8 cellular contexts compared by ENCODE assay signal in genomic region chr9:126397056-126397455, GRCh38.
DNase-seq lines count a peak whose midpoint lies in the region; ATAC-seq and TF ChIP-seq lines count a peak whose summit lies in the region.

No MANE protein-coding gene starts in this region.

- 88 to 89% methylated on average over 4 to 5 of the region's 5 CpGs for WGBS in endodermal cell (ENCODE audit: insufficient coverage in 1 of 2, insufficient read length in 1 of 2), 2 experiments

- no peak overlapping the region for H3K27ac Mint-ChIP-seq in endodermal cell

- intact Hi-C loops in tibial artery (cut with DNase I; ENCODE audit: low total_unique reads) = loop anchor here (5.0 kb wide), 3 partner anchors 80 to 100 kb away; no protein-coding TSS in a partner anchor

- no peak overlapping the region for H3K4me3 Mint-ChIP-seq in endodermal cell

- H3K9me3 ChIP-seq in endodermal cell (ENCODE audit: control insufficient read depth, low read length) (no peaks in the 10 kb centered on the region), tibial artery (no peaks in the 10 kb centered on the region)

- no peaks in the 10 kb centered on the region for H3K9me3 Mint-ChIP-seq in endodermal cell

- H3K4me1 Mint-ChIP-seq in endodermal cell = peaks cover 16% of the 10 kb centered on the region

- H3K27me3 Mint-ChIP-seq in endodermal cell (ENCODE audit: insufficient read depth) = no peaks in the 10 kb centered on the region

- H3K4me3 ChIP-seq in endodermal cell (ENCODE audit: low read length) = no peak overlapping the region
- H3K4me3 ChIP-seq in tibial artery = no peak overlapping the region

- H3K27me3 ChIP-seq in endodermal cell (ENCODE audit: control insufficient read depth, insufficient read depth, low read length, poor library complexity, severe bottlenecking) = no peaks in the 10 kb centered on the region
- H3K27me3 ChIP-seq in tibial artery = no peaks in the 10 kb centered on the region

- H3K36me3 ChIP-seq in endodermal cell (ENCODE audit: control insufficient read depth, insufficient read depth, low read length) (peaks cover 15% of the 10 kb centered on the region), tibial artery (peaks cover 5 to 45% (median 16%) of the 10 kb centered on the region in 3 donors)

- TF ChIP-seq CTCF in endodermal cell (conservative IDR thresholded peaks at IDR 0.05) = peak; percentile 44
- TF ChIP-seq CTCF in tibial artery (IDR thresholded peaks at IDR 0.05) = no peak

- ATAC-seq in GM19023 (IDR thresholded peaks at IDR 0.05; ENCODE audit: unreplicated experiment) (peak; percentile 83), HG03064 (IDR thresholded peaks at IDR 0.05; ENCODE audit: low read depth, unreplicated experiment) (peak; percentile 88)
- peak; percentile 96 for ATAC-seq in stimulated activated naive CD8-positive, alpha-beta T cell treated with anti-CD3 and anti-CD28 coated beads, Interleukin-15, Interleukin-2, amounts not matched to agents 100 U/mL and 50 U/mL, for 24 hours

- no peak overlapping the region for H3K9ac ChIP-seq in endodermal cell (ENCODE audit: extremely low read depth, low read length, poor library complexity, severe bottlenecking)

- H3K4me1 ChIP-seq in endodermal cell (ENCODE audit: control insufficient read depth, insufficient read depth, low read length) = peaks cover 3% of the 10 kb centered on the region
- peaks cover 0 to 14% (median 9%) of the 10 kb centered on the region in 4 donors for H3K4me1 ChIP-seq in tibial artery

- peak; percentile 59 for DNase-seq in activated CD4-positive, CD25-positive, alpha-beta regulatory T cell treated with anti-CD3 and anti-CD28 coated beads, Interleukin-2, amount 50 U/mL, for 72 hours
- DNase-seq in endodermal cell (no peak), retina (no peak), tibial artery (no peak), anterior cingulate cortex (lab: John Stamatoyannopoulos, UW) (no peak)
- peak; percentile 65 for DNase-seq in stimulated activated naive CD8-positive, alpha-beta T cell treated with anti-CD3 and anti-CD28 coated beads, Interleukin-15, Interleukin-2, amounts not matched to agents 100 U/mL and 50 U/mL, for 24 hours

- no peak overlapping the region for H3K27ac ChIP-seq in endodermal cell (ENCODE audit: low read depth, low read length)
- H3K27ac ChIP-seq in tibial artery = no peak overlapping the region

- H3K36me3 Mint-ChIP-seq in endodermal cell (ENCODE audit: low read depth) = peaks cover 16% of the 10 kb centered on the region

Comparison
In these comparisons a context has a peak if more than half of its experiments do, and no peak if none do; other contexts are left out.
1. DNase-seq: peak in activated CD4-positive, CD25-positive, alpha-beta regulatory T cell treated with anti-CD3 and anti-CD28 coated beads, Interleukin-2, amount 50 U/mL, for 72 hours (single experiment) and stimulated activated naive CD8-positive, alpha-beta T cell treated with anti-CD3 and anti-CD28 coated beads, Interleukin-15, Interleukin-2, amounts not matched to agents 100 U/mL and 50 U/mL, for 24 hours (single experiment); none in endodermal cell (single experiment), retina (single experiment), tibial artery (0 of 2) and anterior cingulate cortex (0 of 58).
2. Peak in every context shown above with its lines, with median percentiles within 50 percentile points of each other: ATAC-seq.